27 cellular contexts compared by ENCODE assay signal in genomic region chr5:64209353-64209752, GRCh38.
"Had no signal": no experiment of that assay in that cellular context is flagged by ENCODE, and none has a peak within 500 bp of the region (broad histone marks: within the 10 kb centered on the region; RNA-seq: fewer than 3 reads in every experiment).

No MANE protein-coding gene starts in this region.

- ATAC-seq: stimulated activated effector memory CD8-positive, alpha-beta T cell treated with anti-CD3 and anti-CD28 coated beads, Interleukin-12 subunit alpha, Interleukin-12 subunit beta, amount 100 ng/mL, for 72 hours; stimulated activated memory B cell treated with anti-CD40 and anti-IgM and Interleukin-4, amounts not matched to agents 10 μg/mL and 1 μg/mL and 100 μg/mL, for 72 hours; stimulated activated naive B cell treated with anti-CD40 and anti-IgM and Interleukin-4, amounts not matched to agents 10 μg/mL and 1 μg/mL and 100 μg/mL, for 72 hours; stimulated activated naive CD8-positive, alpha-beta T cell treated with anti-CD3 and anti-CD28 coated beads, Interleukin-15, amount 100 ng/mL, for 72 hours; stimulated activated naive CD8-positive, alpha-beta T cell treated with anti-CD3 and anti-CD28 coated beads, Interleukin-15, Interleukin-2, amounts not matched to agents 100 U/mL and 50 U/mL, for 24 hours; upper lobe of right lung had no signal

- H3K4me3 ChIP-seq: stomach, suprapubic skin, testis, thoracic aorta, thyroid gland, tibial artery, tibial nerve, transverse colon, upper lobe of left lung, upper lobe of right lung, uterus, vagina had no signal

- H3K36me3 ChIP-seq: tibial nerve, transverse colon, upper lobe of left lung, upper lobe of right lung, uterus, vagina had no signal

- H3K4me1 ChIP-seq: suprapubic skin, testis, thyroid gland, tibial nerve, transverse colon, upper lobe of left lung, upper lobe of right lung, uterus, vagina had no signal

- H3K27me3 ChIP-seq: stomach, suprapubic skin, testis, thyroid gland, tibial artery, tibial nerve, transverse colon, upper lobe of left lung, upper lobe of right lung, uterus, vagina had no signal

- H3K27ac ChIP-seq: stomach, suprapubic skin, testis, thyroid gland, tibial nerve, transverse colon, upper lobe of left lung, upper lobe of right lung, uterus, vagina had no signal

- DNase-seq: stimulated activated CD4-positive, alpha-beta T cell treated with anti-CD3 and anti-CD28 coated beads, Interleukin-2, amount 100 ng/mL, for 48 hours; stimulated activated CD4-positive, alpha-beta T cell treated with anti-CD3 and anti-CD28 coated beads, Interleukin-4, amount 100 ng/mL, for 1 hour; stimulated activated CD4-positive, alpha-beta T cell treated with anti-CD3 and anti-CD28 coated beads, Interleukin-4, amount 100 ng/mL, for 24 hours; stimulated activated CD4-positive, alpha-beta T cell treated with anti-CD3 and anti-CD28 coated beads, Interleukin-4, amount 100 ng/mL, for 4 hours; stimulated activated CD8-positive, alpha-beta memory T cell treated with anti-CD3 and anti-CD28 coated beads, Interleukin-4, amount 100 ng/mL, for 48 hours; stimulated activated naive B cell treated with anti-CD40 and anti-IgM and Interleukin-4, amounts not matched to agents 10 μg/mL and 1 μg/mL and 100 μg/mL, for 72 hours; stimulated activated naive CD4-positive, alpha-beta T cell; stimulated activated naive CD4-positive, alpha-beta T cell treated with Interleukin-2 at 50 U/mL for 16 hours; stimulated activated naive CD8-positive, alpha-beta T cell treated with anti-CD3 and anti-CD28 coated beads, Interleukin-15, amount 100 ng/mL, for 72 hours; stimulated activated naive CD8-positive, alpha-beta T cell treated with anti-CD3 and anti-CD28 coated beads, Interleukin-15, Interleukin-2, amounts not matched to agents 100 U/mL and 50 U/mL, for 24 hours; stomach; substantia nigra; testis; thyroid gland; tibial artery; transverse colon; trophoblast cell; upper lobe of left lung; upper lobe of right lung; uterus had no signal

- FAIRE-seq: urothelium cell line had no signal

- H3K9me3 ChIP-seq: stomach, suprapubic skin, testis, thoracic aorta, thyroid gland, tibial artery, tibial nerve, transverse colon, upper lobe of left lung, upper lobe of right lung, uterus, vagina had no signal
